ENCODE assay signal across 20 cellular contexts in the genomic region with DNA sequence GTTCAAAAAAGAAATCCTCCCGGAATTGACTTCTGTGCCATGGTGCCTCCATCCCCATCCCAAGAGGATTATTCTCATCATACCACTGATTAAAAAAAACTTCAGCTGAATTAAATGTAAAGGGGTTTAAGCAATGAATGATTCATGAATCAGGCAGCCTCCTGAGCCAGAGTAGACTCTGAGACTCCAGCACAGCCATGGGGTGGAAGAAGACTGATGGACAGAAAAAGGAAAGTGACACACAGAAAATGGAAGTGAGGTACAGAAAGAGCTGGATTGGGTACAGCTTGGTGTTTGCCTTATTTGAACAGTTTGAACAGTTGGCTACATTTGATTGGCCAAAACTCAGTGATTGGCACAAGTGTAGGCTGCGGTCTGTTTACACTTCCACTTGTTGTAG.
"Had no signal": no experiment of that assay in that cellular context is flagged by ENCODE, and none has a peak within 500 bp of the region (broad histone marks: within the 10 kb centered on the region; RNA-seq: fewer than 3 reads in every experiment).

No MANE protein-coding gene starts in this region.

- H3K27ac ChIP-seq: body of pancreas, esophagus muscularis mucosa, gastroesophageal sphincter, lower lobe of right lung, right atrium auricular region, transverse colon had no signal

- DNase-seq: activated CD4-positive, alpha-beta memory T cell treated with anti-CD3 and anti-CD28 coated beads, Interleukin-2, amount 10 ng/mL, durations not matched to agents 7 days and 5 days; activated CD4-positive, alpha-beta T cell treated with anti-CD3 and anti-CD28 coated beads for 1 hour; activated CD8-positive, alpha-beta memory T cell treated with anti-CD3 and anti-CD28 coated beads, Interleukin-2, amount 50 U/mL, for 4 hours; activated naive CD4-positive, alpha-beta T cell treated with Interleukin-2 at 50 U/mL for 16 hours; activated naive CD8-positive, alpha-beta T cell treated with anti-CD3 and anti-CD28 coated beads, Interleukin-2, amount 50 U/mL, for 24 hours; body of pancreas; dermis blood vessel endothelial cell; endodermal cell; lower lobe of right lung; midbrain; naive thymus-derived CD4-positive, alpha-beta T cell; posterior cingulate gyrus; stimulated activated CD4-positive, alpha-beta T cell treated with anti-CD3 and anti-CD28 coated beads, Interleukin-2, amount 100 ng/mL, for 24 hours; stimulated activated naive B cell treated with anti-CD40 and anti-IgM and Interleukin-4, amounts not matched to agents 10 μg/mL and 1 μg/mL and 100 μg/mL, for 72 hours; substantia nigra; T1000; transverse colon had no signal

- H3K36me3 ChIP-seq: esophagus muscularis mucosa, gastroesophageal sphincter, lower lobe of right lung, right atrium auricular region, transverse colon had no signal

- H3K4me3 ChIP-seq: body of pancreas, esophagus muscularis mucosa, gastroesophageal sphincter, lower lobe of right lung, right atrium auricular region, transverse colon had no signal

- H3K27me3 ChIP-seq: body of pancreas, esophagus muscularis mucosa, gastroesophageal sphincter, right atrium auricular region, transverse colon had no signal

- H3K9me3 ChIP-seq: body of pancreas, esophagus muscularis mucosa, gastroesophageal sphincter, lower lobe of right lung, right atrium auricular region, transverse colon had no signal

- H3K4me1 ChIP-seq: lower lobe of right lung had no signal
